ENCODE assay signal across 23 cellular contexts in genomic region chr2:158313734-158314133, GRCh38.
"Had no signal": no experiment of that assay in that cellular context is flagged by ENCODE, and none has a peak within 500 bp of the region (broad histone marks: within the 10 kb centered on the region; RNA-seq: fewer than 3 reads in every experiment).

No MANE protein-coding gene starts in this region.

- H3K36me3 ChIP-seq: MG63, SJSA1 had no signal

- FAIRE-seq: HTR-8/SVneo, RCC 7860 had no signal

- H3K27me3 ChIP-seq: MG63, SJSA1 had no signal

- H3K4me3 ChIP-seq: MG63, SJSA1, SK-N-MC had no signal

- H3K9me3 ChIP-seq: MG63, SJSA1 had no signal

- DNase-seq: Karpas-422, KG1, MG63, NCI-H1092 treated with DMSO at 0.1 percent for 48 hours, NCI-H1436, NCI-H187, NCI-H2029, NCI-H2081 treated with DMSO at 0.1 percent for 48 hours, NCI-H2171, NCI-H226, NCI-H446, NCI-H510A, NCI-H524 treated with DMSO at 0.1 percent for 48 hours, NCI-H69, NCI-H774, Right ventricle myocardium superior, RPMI8226, SIG-M5 had no signal

- H3K27ac ChIP-seq: HL-60, SJSA1, SK-N-MC had no signal

- H3K4me1 ChIP-seq: SJSA1 had no signal
